25 cellular contexts compared by ENCODE assay signal in genomic region chr11:122024278-122024677, GRCh38.
"Had no signal": no experiment of that assay in that cellular context is flagged by ENCODE, and none has a peak within 500 bp of the region (broad histone marks: within the 10 kb centered on the region; RNA-seq: fewer than 3 reads in every experiment).

No MANE protein-coding gene starts in this region.

- H3K4me3 ChIP-seq: body of pancreas, esophagus squamous epithelium, lung, right atrium auricular region, testis, upper lobe of right lung had no signal

- H3K36me3 Mint-ChIP-seq: activated CD8-positive, alpha-beta memory T cell treated with anti-CD3 and anti-CD28 coated beads, Interleukin-2, amount 10 ng/mL, durations not matched to agents 7 days and 5 days; activated naive CD8-positive, alpha-beta T cell treated with anti-CD3 and anti-CD28 coated beads, Interleukin-2, amount 10 ng/mL, durations not matched to agents 7 days and 5 days; mesothelial cell of epicardium; natural killer cell treated with Interleukin-12 subunit alpha and Interleukin-12 subunit beta and Interleukin-15 and Interleukin-18, amount 100 ng/mL, for 72 hours; T-cell had no signal

- H3K27me3 ChIP-seq: body of pancreas, esophagus squamous epithelium, right atrium auricular region, testis, upper lobe of right lung had no signal

- H3K36me3 ChIP-seq: esophagus squamous epithelium, right atrium auricular region, upper lobe of right lung had no signal

- H3K9me3 ChIP-seq: body of pancreas, esophagus squamous epithelium, right atrium auricular region, testis, upper lobe of right lung had no signal

- H3K4me3 Mint-ChIP-seq: activated CD4-positive, alpha-beta memory T cell treated with anti-CD3 and anti-CD28 coated beads, Interleukin-2, amount 10 ng/mL, durations not matched to agents 7 days and 5 days; activated CD8-positive, alpha-beta memory T cell treated with anti-CD3 and anti-CD28 coated beads, Interleukin-2, amount 10 ng/mL, durations not matched to agents 7 days and 5 days; activated naive CD8-positive, alpha-beta T cell treated with anti-CD3 and anti-CD28 coated beads, Interleukin-2, amount 10 ng/mL, durations not matched to agents 7 days and 5 days; effector memory CD8-positive, alpha-beta T cell; mesothelial cell of epicardium; natural killer cell treated with Interleukin-12 subunit alpha and Interleukin-12 subunit beta and Interleukin-15 and Interleukin-18, amount 100 ng/mL, for 72 hours; T-cell had no signal

- H3K4me1 Mint-ChIP-seq: activated CD4-positive, alpha-beta memory T cell treated with anti-CD3 and anti-CD28 coated beads, Interleukin-2, amount 10 ng/mL, durations not matched to agents 7 days and 5 days; activated CD8-positive, alpha-beta memory T cell treated with anti-CD3 and anti-CD28 coated beads, Interleukin-2, amount 10 ng/mL, durations not matched to agents 7 days and 5 days; activated naive CD8-positive, alpha-beta T cell treated with anti-CD3 and anti-CD28 coated beads, Interleukin-2, amount 10 ng/mL, durations not matched to agents 7 days and 5 days; mesothelial cell of epicardium; T-cell had no signal

- H3K4me1 ChIP-seq: body of pancreas, esophagus squamous epithelium, right atrium auricular region, upper lobe of right lung had no signal

- H3K9me3 Mint-ChIP-seq: activated CD4-positive, alpha-beta memory T cell treated with anti-CD3 and anti-CD28 coated beads, Interleukin-2, amount 10 ng/mL, durations not matched to agents 7 days and 5 days; activated naive CD8-positive, alpha-beta T cell treated with anti-CD3 and anti-CD28 coated beads, Interleukin-2, amount 10 ng/mL, durations not matched to agents 7 days and 5 days; mesothelial cell of epicardium; natural killer cell treated with Interleukin-12 subunit alpha and Interleukin-12 subunit beta and Interleukin-15 and Interleukin-18, amount 100 ng/mL, for 72 hours had no signal

- H3K27me3 Mint-ChIP-seq: activated CD4-positive, alpha-beta memory T cell treated with anti-CD3 and anti-CD28 coated beads, Interleukin-2, amount 10 ng/mL, durations not matched to agents 7 days and 5 days; activated CD8-positive, alpha-beta memory T cell treated with anti-CD3 and anti-CD28 coated beads, Interleukin-2, amount 10 ng/mL, durations not matched to agents 7 days and 5 days had no signal

- H3K27ac Mint-ChIP-seq: activated CD4-positive, alpha-beta memory T cell treated with anti-CD3 and anti-CD28 coated beads, Interleukin-2, amount 10 ng/mL, durations not matched to agents 7 days and 5 days; activated CD8-positive, alpha-beta memory T cell treated with anti-CD3 and anti-CD28 coated beads, Interleukin-2, amount 10 ng/mL, durations not matched to agents 7 days and 5 days; activated naive CD8-positive, alpha-beta T cell treated with anti-CD3 and anti-CD28 coated beads, Interleukin-2, amount 10 ng/mL, durations not matched to agents 7 days and 5 days; effector memory CD8-positive, alpha-beta T cell; mesothelial cell of epicardium; natural killer cell treated with Interleukin-12 subunit alpha and Interleukin-12 subunit beta and Interleukin-15 and Interleukin-18, amount 100 ng/mL, for 72 hours; progenitor cell of endocrine pancreas; T-cell had no signal

- H3K27ac ChIP-seq: body of pancreas, esophagus squamous epithelium, right atrium auricular region, testis, upper lobe of right lung had no signal

- ATAC-seq: activated CD8-positive, alpha-beta memory T cell treated with anti-CD3 and anti-CD28 coated beads, Interleukin-2, amount 10 ng/mL, durations not matched to agents 7 days and 5 days; body of pancreas; effector memory CD8-positive, alpha-beta T cell; left lobe of liver; natural killer cell treated with Interleukin-12 subunit alpha and Interleukin-12 subunit beta and Interleukin-15 and Interleukin-18, amount 100 ng/mL, for 72 hours; T-cell; upper lobe of right lung had no signal

- DNase-seq: activated CD4-positive, alpha-beta memory T cell treated with anti-CD3 and anti-CD28 coated beads, Interleukin-2, amount 10 ng/mL, durations not matched to agents 7 days and 5 days; activated CD4-positive, alpha-beta T cell treated with anti-CD3 and anti-CD28 coated beads for 48 hours; activated CD4-positive, CD25-positive, alpha-beta regulatory T cell; activated CD8-positive, alpha-beta memory T cell treated with anti-CD3 and anti-CD28 coated beads, Interleukin-2, amount 10 ng/mL, durations not matched to agents 7 days and 5 days; activated naive CD4-positive, alpha-beta T cell treated with Interleukin-2 at 50 U/mL for 16 hours; activated naive CD8-positive, alpha-beta T cell treated with anti-CD3 and anti-CD28 coated beads, Interleukin-2, amount 10 ng/mL, durations not matched to agents 7 days and 5 days; body of pancreas; dermis blood vessel endothelial cell; effector memory CD8-positive, alpha-beta T cell; esophagus squamous epithelium; hippocampal formation; kidney; small intestine; stimulated activated CD4-positive, alpha-beta T cell treated with anti-CD3 and anti-CD28 coated beads, Interleukin-15, amount 100 ng/mL, for 24 hours; stimulated activated CD4-positive, alpha-beta T cell treated with anti-CD3 and anti-CD28 coated beads, Interleukin-2, amount 100 ng/mL, for 48 hours; T-cell; T-helper 9 cell; upper lobe of right lung had no signal
